In the genomic region with DNA sequence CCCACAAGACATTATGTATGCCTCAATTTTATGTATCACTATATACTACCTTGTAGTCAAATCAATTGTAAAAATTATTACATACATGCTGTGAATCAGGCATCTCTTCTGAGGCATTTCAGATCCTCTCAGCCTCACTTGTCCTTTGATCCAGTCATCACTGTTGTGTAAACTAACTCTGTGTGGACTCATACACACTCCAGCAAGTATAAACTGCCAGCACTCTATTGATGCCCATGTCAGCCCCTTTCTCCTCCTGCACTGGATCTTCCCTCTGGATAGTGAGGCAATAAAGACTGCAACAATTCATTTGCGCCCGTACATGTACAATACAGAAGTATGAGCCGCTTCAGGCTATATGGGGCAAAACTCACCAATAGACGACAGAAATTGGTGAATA, we compare ENCODE assay signal across 33 cellular contexts.
"Had no signal": no experiment of that assay in that cellular context is flagged by ENCODE, and none has a peak within 500 bp of the region (broad histone marks: within the 10 kb centered on the region; RNA-seq: fewer than 3 reads in every experiment).

No MANE protein-coding gene starts in this region.

- H3K4me1 Mint-ChIP-seq: activated T-helper 17 cell treated with anti-CD3 and anti-CD28 coated beads, Interleukin-2, amount 50 U/mL, for 72 hours; central memory CD8-positive, alpha-beta T cell; naive thymus-derived CD4-positive, alpha-beta T cell; stimulated activated effector memory CD8-positive, alpha-beta T cell treated with anti-CD3 and anti-CD28 coated beads, Interleukin-12 subunit alpha, Interleukin-12 subunit beta, amount 100 ng/mL, for 72 hours had no signal

- H3K27ac ChIP-seq: breast epithelium, epithelial cell of prostate, gastroesophageal sphincter, hepatocyte, pancreas, prostate gland, sigmoid colon, thoracic aorta, vagina had no signal

- H3K9me3 Mint-ChIP-seq: activated T-cell treated with anti-CD3 and anti-CD28 coated beads, Interleukin-2, amount 50 U/mL, for 24 hours; central memory CD8-positive, alpha-beta T cell; stimulated activated effector memory CD8-positive, alpha-beta T cell treated with anti-CD3 and anti-CD28 coated beads, Interleukin-12 subunit alpha, Interleukin-12 subunit beta, amount 100 ng/mL, for 72 hours; stimulated activated naive CD8-positive, alpha-beta T cell treated with anti-CD3 and anti-CD28 coated beads, Interleukin-15, Interleukin-2, amounts not matched to agents 100 ng/mL and 50 ng/mL, for 24 hours had no signal

- FAIRE-seq: colon, keratinocyte, pancreas, small intestine had no signal

- DNase-seq: activated CD4-positive, alpha-beta T cell treated with anti-CD3 and anti-CD28 coated beads for 4 hours; activated CD4-positive, alpha-beta T cell treated with anti-CD3 and anti-CD28 coated beads, Interleukin-2, amount 50 U/mL, for 48 hours; activated CD8-positive, alpha-beta memory T cell treated with anti-CD3 and anti-CD28 coated beads, Interleukin-2, amount 50 U/mL, for 48 hours; activated gamma-delta T cell treated with Interleukin-2 at 50 U/mL for 16 hours; activated naive CD4-positive, alpha-beta T cell treated with anti-CD3 and anti-CD28 coated beads, Interleukin-2, amount 50 U/mL, for 16 hours; activated T-cell treated with anti-CD3 and anti-CD28 coated beads, Interleukin-2, amount 50 U/mL, for 24 hours; amygdala; dermis blood vessel endothelial cell; effector CD4-positive, alpha-beta T cell; left cardiac atrium; midbrain; naive thymus-derived CD4-positive, alpha-beta T cell; pancreas; retina; sigmoid colon; small intestine; stimulated activated CD4-positive, alpha-beta T cell treated with anti-CD3 and anti-CD28 coated beads, Interleukin-4, amount 100 ng/mL, for 24 hours; T-helper 1 cell had no signal

- H3K27ac Mint-ChIP-seq: activated T-cell treated with anti-CD3 and anti-CD28 coated beads, Interleukin-2, amount 50 U/mL, for 24 hours; activated T-helper 17 cell treated with anti-CD3 and anti-CD28 coated beads, Interleukin-2, amount 50 U/mL, for 72 hours; naive thymus-derived CD4-positive, alpha-beta T cell; stimulated activated effector memory CD8-positive, alpha-beta T cell treated with anti-CD3 and anti-CD28 coated beads, Interleukin-12 subunit alpha, Interleukin-12 subunit beta, amount 100 ng/mL, for 72 hours; stimulated activated naive CD8-positive, alpha-beta T cell treated with anti-CD3 and anti-CD28 coated beads, Interleukin-15, Interleukin-2, amounts not matched to agents 100 ng/mL and 50 ng/mL, for 24 hours; T-helper 2 cell treated with Interferon-gamma antibody and Interleukin-4, amounts not matched to agents 5 μg/mL and 100 μg/mL, for 36 hours; type B pancreatic cell had no signal

- H2AFZ ChIP-seq: hepatocyte had no signal

- H3K9me3 ChIP-seq: breast epithelium, pancreas, prostate gland, sigmoid colon, thoracic aorta, vagina had no signal

- H3K27me3 Mint-ChIP-seq: activated T-cell treated with anti-CD3 and anti-CD28 coated beads, Interleukin-2, amount 50 U/mL, for 24 hours; stimulated activated naive CD8-positive, alpha-beta T cell treated with anti-CD3 and anti-CD28 coated beads, Interleukin-15, Interleukin-2, amounts not matched to agents 100 ng/mL and 50 ng/mL, for 24 hours; type B pancreatic cell had no signal

- H3K4me2 ChIP-seq: hepatocyte had no signal

- H3K4me1 ChIP-seq: breast epithelium, pancreas, prostate gland, sigmoid colon had no signal

- ATAC-seq: activated T-helper 17 cell treated with anti-CD3 and anti-CD28 coated beads, Interleukin-2, amount 50 U/mL, for 72 hours; gastroesophageal sphincter; left cardiac atrium; naive thymus-derived CD4-positive, alpha-beta T cell; pancreas; stimulated activated effector memory CD8-positive, alpha-beta T cell treated with anti-CD3 and anti-CD28 coated beads, Interleukin-12 subunit alpha, Interleukin-12 subunit beta, amount 100 ng/mL, for 72 hours had no signal

- H3K4me3 ChIP-seq: breast epithelium, gastroesophageal sphincter, hepatocyte, pancreas, prostate gland, sigmoid colon, thoracic aorta, vagina had no signal

- H3K36me3 Mint-ChIP-seq: stimulated activated effector memory CD8-positive, alpha-beta T cell treated with anti-CD3 and anti-CD28 coated beads, Interleukin-12 subunit alpha, Interleukin-12 subunit beta, amount 100 ng/mL, for 72 hours; type B pancreatic cell had no signal

- H3K36me3 ChIP-seq: breast epithelium, gastroesophageal sphincter, pancreas, prostate gland, sigmoid colon, thoracic aorta, vagina had no signal

- H3K79me2 ChIP-seq: hepatocyte had no signal

- H3K27me3 ChIP-seq: breast epithelium, gastroesophageal sphincter, hepatocyte, pancreas, sigmoid colon, vagina had no signal

- H3K4me3 Mint-ChIP-seq: activated T-cell treated with anti-CD3 and anti-CD28 coated beads, Interleukin-2, amount 50 U/mL, for 24 hours; activated T-helper 17 cell treated with anti-CD3 and anti-CD28 coated beads, Interleukin-2, amount 50 U/mL, for 72 hours; central memory CD8-positive, alpha-beta T cell; naive thymus-derived CD4-positive, alpha-beta T cell; stimulated activated effector memory CD8-positive, alpha-beta T cell treated with anti-CD3 and anti-CD28 coated beads, Interleukin-12 subunit alpha, Interleukin-12 subunit beta, amount 100 ng/mL, for 72 hours; stimulated activated naive CD8-positive, alpha-beta T cell treated with anti-CD3 and anti-CD28 coated beads, Interleukin-15, Interleukin-2, amounts not matched to agents 100 ng/mL and 50 ng/mL, for 24 hours; T-helper 2 cell treated with Interferon-gamma antibody and Interleukin-4, amounts not matched to agents 5 μg/mL and 100 μg/mL, for 36 hours; type B pancreatic cell had no signal
